ENCODE assay signal across 24 cellular contexts in the genomic region with DNA sequence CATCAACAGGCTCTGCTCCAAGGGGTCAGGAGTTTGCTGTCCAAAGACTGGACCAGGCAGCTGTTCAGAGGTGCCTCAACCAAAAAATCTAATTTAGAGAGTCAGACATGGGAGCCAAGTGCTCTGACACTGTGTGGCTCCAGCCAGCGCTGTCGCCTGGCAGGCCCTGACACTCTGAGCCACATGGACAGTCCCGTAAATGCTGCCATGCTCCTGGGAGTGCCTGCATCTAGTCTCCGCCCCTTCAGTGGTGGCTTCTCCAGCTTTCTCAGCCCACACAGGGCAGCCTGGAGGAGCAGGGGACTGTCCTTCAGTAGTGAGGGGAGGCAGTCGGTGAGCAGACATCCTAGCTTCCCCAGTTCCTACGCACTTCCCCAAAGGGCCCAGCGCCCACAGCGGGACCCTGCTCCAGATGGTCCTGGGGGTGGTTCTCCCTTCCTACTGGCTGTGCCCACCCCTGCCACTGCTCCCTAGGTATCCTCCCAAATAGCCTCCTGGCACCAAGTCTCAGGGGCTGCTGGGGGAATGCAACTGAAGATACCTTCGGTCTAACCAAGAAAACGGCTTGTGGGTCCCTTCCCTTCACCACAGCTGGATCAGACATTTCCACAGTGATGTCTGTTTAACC.
"Had no signal": no experiment of that assay in that cellular context is flagged by ENCODE, and none has a peak within 500 bp of the region (broad histone marks: within the 10 kb centered on the region; RNA-seq: fewer than 3 reads in every experiment).

No MANE protein-coding gene starts in this region.

- H3K4me1 ChIP-seq: body of pancreas, colonic mucosa had no signal

- H3K9me3 ChIP-seq: body of pancreas, colonic mucosa had no signal

- H3K27me3 ChIP-seq: body of pancreas, colonic mucosa had no signal

- DNase-seq: activated B cell treated with CpG ODN at 0.5 μM for 24 hours; activated CD4-positive, alpha-beta T cell treated with anti-CD3 and anti-CD28 coated beads for 48 hours; activated CD4-positive, alpha-beta T cell treated with anti-CD3 and anti-CD28 coated beads, Interleukin-2, amount 50 U/mL, for 1 hour; activated CD4-positive, alpha-beta T cell treated with anti-CD3 and anti-CD28 coated beads, Interleukin-2, amount 50 U/mL, for 48 hours; activated CD8-positive, alpha-beta memory T cell treated with anti-CD3 and anti-CD28 coated beads for 24 hours; activated CD8-positive, alpha-beta T cell treated with anti-CD3 and anti-CD28 coated beads for 36 hours; activated effector memory CD4-positive, alpha-beta T cell treated with Interleukin-2 at 50 U/mL for 16 hours; activated gamma-delta T cell treated with Interleukin-2 at 50 U/mL for 16 hours; activated naive CD4-positive, alpha-beta T cell treated with anti-CD3 and anti-CD28 coated beads, Interleukin-2, amount 50 U/mL, for 16 hours; activated naive CD4-positive, alpha-beta T cell treated with Interleukin-2 at 50 U/mL for 16 hours; activated T-cell treated with anti-CD3 and anti-CD28 coated beads, Interleukin-2, amount 50 U/mL, for 4 hours; amniotic stem cell; aorta; body of pancreas; caudate nucleus; cerebellar nuclear complex; colonic mucosa; effector CD8-positive, alpha-beta T cell; foreskin fibroblast; T-helper 1 cell; T-helper 17 cell; T1000; WERI-Rb-1 had no signal

- H3K27ac ChIP-seq: body of pancreas, colonic mucosa, epithelial cell of prostate, WERI-Rb-1 had no signal

- H3K4me3 ChIP-seq: body of pancreas, colonic mucosa had no signal

- H3K36me3 ChIP-seq: colonic mucosa, WERI-Rb-1 had no signal
